ENCODE assay signal across 1 cellular context in the genomic region with DNA sequence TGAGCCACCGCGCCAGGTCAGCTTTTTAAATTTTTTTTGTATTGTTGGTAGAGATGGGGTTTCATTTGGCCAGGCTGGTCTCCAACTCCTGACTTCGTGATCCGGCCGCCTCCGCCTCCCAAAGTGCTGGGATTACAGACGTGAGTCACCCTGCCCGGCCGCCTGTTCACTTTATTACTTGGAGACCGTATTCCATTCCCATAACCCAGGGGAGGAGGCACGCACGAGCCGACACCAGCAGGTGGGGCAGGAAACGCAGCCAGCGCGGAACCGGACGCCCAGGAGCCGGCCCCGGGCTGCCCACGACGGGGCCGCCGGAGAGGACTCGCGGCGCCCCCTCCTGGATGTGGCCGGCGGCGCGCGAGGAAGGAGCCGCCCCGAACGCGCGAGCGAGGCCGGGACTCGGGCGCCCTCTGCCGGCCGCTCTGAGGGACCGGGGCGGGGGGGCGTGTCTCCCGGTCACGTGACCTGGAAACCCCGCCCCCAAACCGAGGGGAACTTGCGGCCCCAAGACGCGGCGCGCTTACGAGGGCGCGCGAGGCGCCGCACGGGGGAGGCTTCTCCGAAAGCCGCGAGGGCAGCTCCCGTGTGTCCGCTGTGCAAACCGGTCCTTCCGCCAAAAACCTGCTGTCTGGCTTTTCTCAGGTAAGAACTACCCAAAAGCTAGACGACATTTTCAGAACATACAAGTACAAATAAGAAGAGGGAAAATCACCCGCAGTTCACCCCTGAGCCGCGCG.
TF ChIP-seq lines count a peak whose summit lies in the region.

No MANE protein-coding gene starts in this region.

TF ChIP-seq in neural cell, 6 proteins besides CTCF, POLR2A, EP300 and RAD21 (continued from another document):
- TF ChIP-seq, protein P1, sequence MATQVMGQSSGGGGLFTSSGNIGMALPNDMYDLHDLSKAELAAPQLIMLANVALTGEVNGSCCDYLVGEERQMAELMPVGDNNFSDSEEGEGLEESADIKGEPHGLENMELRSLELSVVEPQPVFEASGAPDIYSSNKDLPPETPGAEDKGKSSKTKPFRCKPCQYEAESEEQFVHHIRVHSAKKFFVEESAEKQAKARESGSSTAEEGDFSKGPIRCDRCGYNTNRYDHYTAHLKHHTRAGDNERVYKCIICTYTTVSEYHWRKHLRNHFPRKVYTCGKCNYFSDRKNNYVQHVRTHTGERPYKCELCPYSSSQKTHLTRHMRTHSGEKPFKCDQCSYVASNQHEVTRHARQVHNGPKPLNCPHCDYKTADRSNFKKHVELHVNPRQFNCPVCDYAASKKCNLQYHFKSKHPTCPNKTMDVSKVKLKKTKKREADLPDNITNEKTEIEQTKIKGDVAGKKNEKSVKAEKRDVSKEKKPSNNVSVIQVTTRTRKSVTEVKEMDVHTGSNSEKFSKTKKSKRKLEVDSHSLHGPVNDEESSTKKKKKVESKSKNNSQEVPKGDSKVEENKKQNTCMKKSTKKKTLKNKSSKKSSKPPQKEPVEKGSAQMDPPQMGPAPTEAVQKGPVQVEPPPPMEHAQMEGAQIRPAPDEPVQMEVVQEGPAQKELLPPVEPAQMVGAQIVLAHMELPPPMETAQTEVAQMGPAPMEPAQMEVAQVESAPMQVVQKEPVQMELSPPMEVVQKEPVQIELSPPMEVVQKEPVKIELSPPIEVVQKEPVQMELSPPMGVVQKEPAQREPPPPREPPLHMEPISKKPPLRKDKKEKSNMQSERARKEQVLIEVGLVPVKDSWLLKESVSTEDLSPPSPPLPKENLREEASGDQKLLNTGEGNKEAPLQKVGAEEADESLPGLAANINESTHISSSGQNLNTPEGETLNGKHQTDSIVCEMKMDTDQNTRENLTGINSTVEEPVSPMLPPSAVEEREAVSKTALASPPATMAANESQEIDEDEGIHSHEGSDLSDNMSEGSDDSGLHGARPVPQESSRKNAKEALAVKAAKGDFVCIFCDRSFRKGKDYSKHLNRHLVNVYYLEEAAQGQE (IDR thresholded peaks at IDR 0.05; ENCODE audit: borderline replicate concordance) = no peak
- TF ChIP-seq POLR2AphosphoS5 (IDR thresholded peaks at IDR 0.05) = no peak
- TF ChIP-seq EZH2 (IDR thresholded peaks at IDR 0.05; ENCODE audit: borderline replicate concordance, insufficient read depth, low read length, poor library complexity, severe bottlenecking) = no peak
- no peak for TF ChIP-seq MXI1 (conservative IDR thresholded peaks at IDR 0.05; ENCODE audit: poor library complexity, severe bottlenecking)
